14 cellular contexts compared by ENCODE assay signal in the genomic region with DNA sequence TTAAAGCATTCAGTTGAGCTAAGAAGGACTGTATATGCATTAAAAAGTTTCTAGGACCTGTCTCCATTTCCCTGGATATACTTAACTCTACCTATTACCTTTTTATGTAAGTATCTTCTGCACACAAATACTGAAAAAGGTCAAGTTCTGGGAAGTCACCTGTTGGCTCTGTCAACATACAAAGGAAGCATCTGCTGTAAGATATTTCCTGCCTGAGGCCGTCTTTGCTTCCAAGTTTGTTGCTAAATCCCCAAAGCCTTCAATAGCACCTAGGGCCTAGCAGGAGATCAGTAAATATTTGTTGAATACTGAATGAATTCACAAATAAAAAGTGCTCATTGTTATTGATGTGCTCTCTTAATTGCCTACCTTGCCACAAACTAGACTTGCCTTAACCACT.
DNase-seq lines count a peak whose midpoint lies in the region; ATAC-seq and TF ChIP-seq lines count a peak whose summit lies in the region.
"Had no signal": no experiment of that assay in that cellular context is flagged by ENCODE, and none has a peak within 500 bp of the region (broad histone marks: within the 10 kb centered on the region; RNA-seq: fewer than 3 reads in every experiment).

No MANE protein-coding gene starts in this region.

- TF ChIP-seq CTCF in LNCaP clone FGC (IDR thresholded peaks at IDR 0.05; ENCODE audit: control insufficient read depth, extremely low read depth, insufficient read depth): no peak
- no peak for TF ChIP-seq CTCF in endothelial cell (IDR thresholded peaks at IDR 0.05; ENCODE audit: unreplicated experiment)
- no peak for TF ChIP-seq CTCF in Caco-2 (IDR thresholded peaks at IDR 0.05; ENCODE audit: insufficient read depth in 1 of 2, low read depth in 1 of 2, low read length in 1 of 2, severe bottlenecking in 1 of 2, unreplicated experiment in 1 of 2)

- H4K8ac ChIP-seq in trophoblast cell (ENCODE audit: low read depth, low read length): no peak overlapping the region

- H3K79me2 ChIP-seq in trophoblast cell (ENCODE audit: control insufficient read depth, insufficient read depth, low read length, poor library complexity): no peaks in the 10 kb centered on the region

- no peak overlapping the region for H3K9ac ChIP-seq in trophoblast cell (ENCODE audit: low read length)

- H2AFZ ChIP-seq in trophoblast cell (ENCODE audit: insufficient read depth, low read length, poor library complexity): no peak overlapping the region

- H3K4me3 Mint-ChIP-seq in CD4-positive, CD25-positive, alpha-beta regulatory T cell: no peak overlapping the region
- H3K4me3 Mint-ChIP-seq in endothelial cell (ENCODE audit: unreplicated experiment) (no peak overlapping the region), Caco-2 (ENCODE audit: unreplicated experiment) (no peak overlapping the region)
- H3K4me3 Mint-ChIP-seq: dendritic cell treated with granulocyte-macrophage colony-stimulating factor and Interleukin-4, amounts not matched to agents 40 ng/mL and 50 ng/mL, for 4 days; stimulated activated naive CD8-positive, alpha-beta T cell treated with anti-CD3 and anti-CD28 coated beads, Interleukin-15, amount 100 ng/mL, for 72 hours had no signal

- H3K4me1 Mint-ChIP-seq in CD4-positive, CD25-positive, alpha-beta regulatory T cell: peaks cover 18 to 38% (median 30%) of the 10 kb centered on the region in 4 donors
- H3K4me1 Mint-ChIP-seq in endothelial cell (ENCODE audit: unreplicated experiment) (peaks cover 21% of the 10 kb centered on the region), Caco-2 (ENCODE audit: low read depth, unreplicated experiment) (no peaks in the 10 kb centered on the region)

- no peaks in the 10 kb centered on the region for H3K36me3 ChIP-seq in CD4-positive, CD25-positive, alpha-beta regulatory T cell (ENCODE audit: control insufficient read depth, insufficient read depth, low read length)
- H3K36me3 ChIP-seq in trophoblast cell (ENCODE audit: control insufficient read depth in 1 of 2, insufficient read depth in 2 of 2, low read length in 2 of 2) (no peaks in the 10 kb centered on the region), Caco-2 (ENCODE audit: control insufficient read depth, insufficient read depth, low read length) (no peaks in the 10 kb centered on the region)

- peak overlapping the region in 2 of 3 donors; percentile 10 to 27 for H3K27ac Mint-ChIP-seq in CD4-positive, CD25-positive, alpha-beta regulatory T cell
- H3K27ac Mint-ChIP-seq in endothelial cell (ENCODE audit: unreplicated experiment): peak overlapping the region; percentile 80
- no peak overlapping the region for H3K27ac Mint-ChIP-seq in Caco-2 (ENCODE audit: unreplicated experiment)
- H3K27ac Mint-ChIP-seq: dendritic cell treated with granulocyte-macrophage colony-stimulating factor and Interleukin-4, amounts not matched to agents 40 ng/mL and 50 ng/mL, for 4 days; stimulated activated naive CD8-positive, alpha-beta T cell treated with anti-CD3 and anti-CD28 coated beads, Interleukin-15, amount 100 ng/mL, for 72 hours had no signal

- no peak overlapping the region for H3K4me2 ChIP-seq in trophoblast cell (ENCODE audit: low read length)

- CTCF ChIA-PET in Caco-2 (lab: Charles Lee): no interaction called here

- H2BK12ac ChIP-seq in trophoblast cell (ENCODE audit: low read length): no peak overlapping the region

- H3K4ac ChIP-seq in trophoblast cell (ENCODE audit: low read depth, low read length): no peak overlapping the region

- no peak overlapping the region for H4K12ac ChIP-seq in trophoblast cell (ENCODE audit: low read depth, low read length)

- no peaks in the 10 kb centered on the region for H3K27me3 Mint-ChIP-seq in CD4-positive, CD25-positive, alpha-beta regulatory T cell
- H3K27me3 Mint-ChIP-seq in endothelial cell (ENCODE audit: unreplicated experiment) (no peaks in the 10 kb centered on the region), Caco-2 (ENCODE audit: insufficient read depth, unreplicated experiment) (no peaks in the 10 kb centered on the region)
- H3K27me3 Mint-ChIP-seq: dendritic cell treated with granulocyte-macrophage colony-stimulating factor and Interleukin-4, amounts not matched to agents 40 ng/mL and 50 ng/mL, for 4 days; stimulated activated naive CD8-positive, alpha-beta T cell treated with anti-CD3 and anti-CD28 coated beads, Interleukin-15, amount 100 ng/mL, for 72 hours had no signal

- no CpG with 5 or more reads among the region's 1 CpG for WGBS in trophoblast cell (ENCODE audit: extremely low coverage, insufficient coverage, insufficient read length)

- H2BK120ac ChIP-seq in trophoblast cell (ENCODE audit: insufficient read depth, low read length, poor library complexity): no peak overlapping the region

- H3K9me3 Mint-ChIP-seq in CD4-positive, CD25-positive, alpha-beta regulatory T cell: peaks cover 0 to 2% (median 0%) of the 10 kb centered on the region in 7 donors
- no peaks in the 10 kb centered on the region for H3K9me3 Mint-ChIP-seq in endothelial cell (ENCODE audit: unreplicated experiment)
- no peaks in the 10 kb centered on the region for H3K9me3 Mint-ChIP-seq in Caco-2 (ENCODE audit: unreplicated experiment)
- H3K9me3 Mint-ChIP-seq: dendritic cell treated with granulocyte-macrophage colony-stimulating factor and Interleukin-4, amounts not matched to agents 40 ng/mL and 50 ng/mL, for 4 days; stimulated activated naive CD8-positive, alpha-beta T cell treated with anti-CD3 and anti-CD28 coated beads, Interleukin-15, amount 100 ng/mL, for 72 hours had no signal

- no peak overlapping the region for H3K18ac ChIP-seq in trophoblast cell (ENCODE audit: low read length)

- no peaks in the 10 kb centered on the region for H3K27me3 ChIP-seq in CD4-positive, CD25-positive, alpha-beta regulatory T cell (ENCODE audit: control insufficient read depth, insufficient read depth, low read length)
- no peaks in the 10 kb centered on the region for H3K27me3 ChIP-seq in trophoblast cell (ENCODE audit: insufficient read depth, low read length)
- H3K27me3 ChIP-seq in Caco-2 (replicated peaks; ENCODE audit: control insufficient read depth, insufficient read depth, low read length): no peaks in the 10 kb centered on the region

- no TSS peak for BruUV-seq in Caco-2 (replicated peaks; lab: Mats Ljungman, UMichigan)

- H3K4me3 ChIP-seq in CD4-positive, CD25-positive, alpha-beta regulatory T cell (ENCODE audit: low read depth, low read length): peak overlapping the region; percentile 1
- H3K4me3 ChIP-seq in LNCaP clone FGC (ENCODE audit: low read depth, low read length) (no peak overlapping the region), trophoblast cell (ENCODE audit: low read depth, low read length) (no peak overlapping the region), Caco-2 (ENCODE audit: low read depth, low read length) (no peak overlapping the region)

- H3K9me3 ChIP-seq in CD4-positive, CD25-positive, alpha-beta regulatory T cell (ENCODE audit: control insufficient read depth in 2 of 2, low read length in 2 of 2): no peaks in the 10 kb centered on the region
- H3K9me3 ChIP-seq in trophoblast cell (ENCODE audit: insufficient read depth, low read depth, low read length) (no peaks in the 10 kb centered on the region), Caco-2 (no peaks in the 10 kb centered on the region)

- no peaks in the 10 kb centered on the region for H3K79me1 ChIP-seq in trophoblast cell (ENCODE audit: low read length)

- intact Hi-C loops in Caco-2 (cut with micrococcal nuclease; ENCODE audit: unreplicated experiment): loop anchor here (10.0 kb wide), 1 partner anchor 301 kb away; no protein-coding TSS in a partner anchor

- no peak overlapping the region for H4K91ac ChIP-seq in trophoblast cell (ENCODE audit: low read depth, low read length)

- H3K14ac ChIP-seq in trophoblast cell (ENCODE audit: low read length): no peak overlapping the region

- ATAC-seq in CD4-positive, CD25-positive, alpha-beta regulatory T cell (ENCODE audit: low read depth in 2 of 2): no peak
- ATAC-seq: stimulated activated naive CD8-positive, alpha-beta T cell treated with anti-CD3 and anti-CD28 coated beads, Interleukin-15, amount 100 ng/mL, for 72 hours had no signal

- POLR2A ChIA-PET in Caco-2 (lab: Charles Lee): no interaction called here

- H2AK5ac ChIP-seq in trophoblast cell (ENCODE audit: low read length): no peak overlapping the region

- peak in 1 of 3 donors; percentile 24 for DNase-seq in CD4-positive, CD25-positive, alpha-beta regulatory T cell
- DNase-seq in LNCaP clone FGC (ENCODE audit: low read depth) (peak; percentile 58), endothelial cell (ENCODE audit: low spot score) (no peak), trophoblast cell (peak; percentile 66 to 83), NCI-H748 (lab: John Stamatoyannopoulos, UW; ENCODE audit: unreplicated experiment) (no peak), Caco-2 (no peak), NCI-H524 (lab: John Stamatoyannopoulos, UW) (no peak)
- DNase-seq: activated naive CD4-positive, alpha-beta T cell treated with Interleukin-2 at 50 U/mL for 16 hours; C1 segment of cervical spinal cord; hypothalamus; MM.1S; stimulated activated naive CD8-positive, alpha-beta T cell treated with anti-CD3 and anti-CD28 coated beads, Interleukin-15, amount 100 ng/mL, for 72 hours had no signal

- H3K23ac ChIP-seq in trophoblast cell (ENCODE audit: low read length): no peak overlapping the region

- no peaks in the 10 kb centered on the region for H3K36me3 Mint-ChIP-seq in CD4-positive, CD25-positive, alpha-beta regulatory T cell
- H3K36me3 Mint-ChIP-seq in endothelial cell (ENCODE audit: low read depth, unreplicated experiment): no peaks in the 10 kb centered on the region
- H3K36me3 Mint-ChIP-seq in Caco-2 (ENCODE audit: insufficient read depth, unreplicated experiment): no peaks in the 10 kb centered on the region

- peaks cover 37% of the 10 kb centered on the region for H3K4me1 ChIP-seq in CD4-positive, CD25-positive, alpha-beta regulatory T cell (ENCODE audit: control insufficient read depth, insufficient read depth, low read length, poor library complexity, severe bottlenecking)
- H3K4me1 ChIP-seq in trophoblast cell (ENCODE audit: control insufficient read depth in 1 of 2, insufficient read depth in 2 of 2, low read length in 2 of 2) (peaks cover 0 to 2% of the 10 kb centered on the region in 2 experiments), Caco-2 (no peaks in the 10 kb centered on the region)

- no peak overlapping the region for H3K27ac ChIP-seq in CD4-positive, CD25-positive, alpha-beta regulatory T cell (ENCODE audit: insufficient read depth, low read length, poor library complexity, severe bottlenecking)
- H3K27ac ChIP-seq in trophoblast cell (ENCODE audit: low read depth, low read length): no peak overlapping the region
- H3K27ac ChIP-seq: RWPE1 had no signal

- no peak overlapping the region for H2BK5ac ChIP-seq in trophoblast cell (ENCODE audit: low read depth, low read length, poor library complexity)

Comparison
In these comparisons a context has a peak if more than half of its experiments do, and no peak if none do; other contexts are left out.
1. DNase-seq: peak in LNCaP clone FGC (single experiment) and trophoblast cell (2 of 2); none in endothelial cell (single experiment), NCI-H748 (single experiment), Caco-2 (0 of 2) and NCI-H524 (0 of 2).